Comparison of ENCODE assay signal across 25 cellular contexts in genomic region chr11:111788464-111788863, GRCh38. TPM values are rescaled to one million over a fixed set of nuclear protein-coding genes. Genes with fewer than 3 reads are reported as not detected.
DNase-seq lines count a peak whose midpoint lies in the region; ATAC-seq, FAIRE-seq and TF ChIP-seq lines count a peak whose summit lies in the region.
"Had no signal": no experiment of that assay in that cellular context is flagged by ENCODE, and none has a peak within 500 bp of the region (broad histone marks: within the 10 kb centered on the region; RNA-seq: fewer than 3 reads in every experiment).

No MANE protein-coding gene starts in this region.

- CTCF ChIA-PET in HepG2 (lab: Yijun Ruan, JAX; ENCODE audit: low intra/inter-chr PET ratio, low total read pairs): no interaction called here

- in situ Hi-C loops in HepG2 (cut with HindIII; ENCODE audit: extremely low pct_ligation_motif_present, low pct_unique_long_range_greater_than_20kb): no loop called here

- FAIRE-seq in HepG2 (lab: Jason Lieb, UNC): no peak
- FAIRE-seq: A204.1, GM12878 had no signal

- DNase-seq in HepG2 (ENCODE audit: low spot score): no peak
- no peak for DNase-seq in left ventricle myocardium superior
- DNase-seq in psoas muscle: no peak
- no peak for DNase-seq in thoracic aorta (ENCODE audit: low spot score)
- no peak for DNase-seq in NCI-H1417 treated with DMSO at 0.1 percent for 48 hours (lab: John Stamatoyannopoulos, UW)
- DNase-seq: Caco-2; CD4-positive, alpha-beta memory T cell; DND-41; GOT3; HCEC 1CT; MV-4-11; NCI-H1105 treated with DMSO at 0.1 percent for 48 hours; NCI-H1694; NCI-H2081; NCI-H2171; NCI-H345; NCI-H524; NCI-H82; SJCRH30 had no signal

- H3K27me3 ChIP-seq in liver (ENCODE audit: control insufficient read depth in 4 of 4, insufficient read depth in 4 of 4, low read length in 3 of 4) (no peaks in the 10 kb centered on the region), HepG2 (ENCODE audit: control insufficient read depth in 1 of 2, insufficient read depth in 2 of 2, low read length in 2 of 2) (no peaks in the 10 kb centered on the region), psoas muscle (ENCODE audit: insufficient read depth in 3 of 3, low read length in 2 of 3) (no peaks in the 10 kb centered on the region), thoracic aorta (replicated peaks; ENCODE audit: insufficient read depth) (no peaks in the 10 kb centered on the region)
- H3K27me3 ChIP-seq: SJCRH30 had no signal

- H2AFZ ChIP-seq in HepG2 (ENCODE audit: low read length): no peak overlapping the region

- no peaks in the 10 kb centered on the region for H3K36me3 ChIP-seq in liver (ENCODE audit: control insufficient read depth in 4 of 4, insufficient read depth in 3 of 4, low read depth in 1 of 4, low read length in 3 of 4)
- peaks cover 2 to 6% of the 10 kb centered on the region in 2 experiments; a peak in 2 of 5 replicates for H3K36me3 ChIP-seq in HepG2 (replicated peaks in 1 of 2; ENCODE audit: control insufficient read depth in 1 of 2, insufficient read depth in 2 of 2, low read length in 2 of 2)
- peaks cover 0 to 12% of the 10 kb centered on the region in 2 donors for H3K36me3 ChIP-seq in psoas muscle (ENCODE audit: insufficient read depth in 1 of 2, low read depth in 1 of 2)
- H3K36me3 ChIP-seq in thoracic aorta: peaks cover 15% of the 10 kb centered on the region
- H3K36me3 ChIP-seq: SJCRH30 had no signal

- no peak for TF ChIP-seq RAD21 in liver (IDR thresholded peaks at IDR 0.05)
- no peak for TF ChIP-seq RAD21 in HepG2 (CRISPR knock-in tag; IDR thresholded peaks at IDR 0.05)

- H3K27ac ChIP-seq in liver (ENCODE audit: low read depth in 1 of 2, low read length in 2 of 2) (peak overlapping the region; percentile 70 to 90), HepG2 (ENCODE audit: extremely low read length, insufficient read depth, low read length) (no peak overlapping the region), psoas muscle (peak overlapping the region; percentile 90), thoracic aorta (peak overlapping the region; percentile 5 to 44)
- H3K27ac ChIP-seq: SJCRH30 had no signal

- ATAC-seq in HepG2 (no peak), left ventricle myocardium superior (peak; percentile 4), psoas muscle (peak; percentile 48 to 73 (median 70)), thoracic aorta (ENCODE audit: insufficient number of reproducible peaks, low FRiP score, low read depth) (no peak), GM18511 (IDR thresholded peaks at IDR 0.05; ENCODE audit: unreplicated experiment) (no peak), GM19023 (IDR thresholded peaks at IDR 0.05; ENCODE audit: unreplicated experiment) (no peak)
- ATAC-seq: GM12878, Panc1 had no signal

- BruUV-seq in HepG2 (replicated peaks; lab: Mats Ljungman, UMichigan): no TSS peak

- H3K4me2 ChIP-seq in HepG2 (ENCODE audit: low read depth, low read length): no peak overlapping the region

- no peaks in the 10 kb centered on the region for H4K20me1 ChIP-seq in HepG2 (ENCODE audit: insufficient read depth, low read length)

- H3K4me1 ChIP-seq in liver (ENCODE audit: control insufficient read depth in 4 of 4, insufficient read depth in 4 of 4, low read length in 3 of 4): peaks cover 14 to 66% (median 45%) of the 10 kb centered on the region in 4 donors
- H3K4me1 ChIP-seq in HepG2 (ENCODE audit: insufficient read depth, low read length): peaks cover 92% of the 10 kb centered on the region
- H3K4me1 ChIP-seq in psoas muscle: peaks cover 36% of the 10 kb centered on the region
- peaks cover 2 to 11% of the 10 kb centered on the region in 2 donors for H3K4me1 ChIP-seq in thoracic aorta (ENCODE audit: control insufficient read depth in 1 of 2, low read depth in 2 of 2)
- H3K4me1 ChIP-seq: Caco-2, SJCRH30 had no signal

- TF ChIP-seq EP300 in HepG2 (IDR thresholded peaks at IDR 0.05; ENCODE audit: low read depth in 2 of 2, low read length in 2 of 2) (no peak), HepG2 (CRISPR knock-in tag; IDR thresholded peaks at IDR 0.05; ENCODE audit: borderline replicate concordance) (no peak)

- TF ChIP-seq CTCF in liver (IDR thresholded peaks at IDR 0.05; ENCODE audit: low read depth, low read length, missing input control) (no peak), HepG2 (CRISPR knock-in tag; IDR thresholded peaks at IDR 0.05) (no peak), psoas muscle (IDR thresholded peaks at IDR 0.05) (no peak), thoracic aorta (IDR thresholded peaks at IDR 0.05) (no peak)

- peak overlapping the region in 1 of 2 donors; percentile 19 for H3K9ac ChIP-seq in liver (ENCODE audit: low read depth in 1 of 2, low read length in 2 of 2)
- H3K9ac ChIP-seq in HepG2 (ENCODE audit: insufficient read depth, low read depth, low read length): no peak overlapping the region

- TF ChIP-seq POLR2A in HepG2 (IDR thresholded peaks at IDR 0.05; ENCODE audit: insufficient read depth in 1 of 2, low read depth in 2 of 2, low read length in 2 of 2): no peak

- POLR2A ChIA-PET in HepG2 (lab: Yijun Ruan, JAX): interaction anchor here (2.6 to 3.1 kb wide), 2 partner anchors 10 to 22 kb away, joined by 12 to 32 read pairs; partner anchors contain the start of gene PPP2R1B

- H3K4me3 ChIP-seq in liver (ENCODE audit: low read depth in 1 of 3, low read length in 3 of 3): no peak overlapping the region
- H3K4me3 ChIP-seq in HepG2 (replicated peaks in 1 of 3; ENCODE audit: insufficient read depth in 1 of 3, low read depth in 2 of 3, low read length in 3 of 3): no peak overlapping the region
- H3K4me3 ChIP-seq in psoas muscle: peak overlapping the region; percentile 11
- no peak overlapping the region for H3K4me3 ChIP-seq in thoracic aorta
- H3K4me3 ChIP-seq: GM12878, SJCRH30 had no signal

- H3K79me2 ChIP-seq in HepG2 (ENCODE audit: insufficient read depth, low read length): peaks cover 2% of the 10 kb centered on the region

- 24% methylated on average over 2 of the region's 2 CpGs for WGBS in liver
- WGBS in HepG2 (ENCODE audit: low lambda C conversion rate): 89% methylated on average over 2 of the region's 2 CpGs
- 29 to 33% (median 30%) methylated on average over 2 of the region's 2 CpGs for WGBS in psoas muscle, 3 donors

- H3K9me3 ChIP-seq in liver (ENCODE audit: control insufficient read depth in 4 of 4, low read length in 3 of 4) (no peaks in the 10 kb centered on the region), HepG2 (ENCODE audit: low read length) (no peaks in the 10 kb centered on the region), psoas muscle (no peaks in the 10 kb centered on the region), thoracic aorta (no peaks in the 10 kb centered on the region)
- H3K9me3 ChIP-seq: Caco-2, SJCRH30 had no signal

- intact Hi-C loops in HepG2 (cut with micrococcal nuclease; ENCODE audit: unreplicated experiment) (no loop called here), left ventricle myocardium superior (cut with micrococcal nuclease) (no loop called here), psoas muscle (cut with DNase I) (no loop called here)

TF ChIP-seq in liver, 16 proteins besides CTCF, POLR2A, EP300 and RAD21 (continues in another document):
- TF ChIP-seq HNF4G (IDR thresholded peaks at IDR 0.05) (no peak), YY1 (IDR thresholded peaks at IDR 0.05) (no peak), NR2F2 (IDR thresholded peaks at IDR 0.05) (no peak), GABPA (IDR thresholded peaks at IDR 0.05 in 1 of 2, conservative IDR thresholded peaks at IDR 0.05 in 1 of 2) (no peak), FOXA1 (IDR thresholded peaks at IDR 0.05) (no peak), TAF1 (conservative IDR thresholded peaks at IDR 0.05) (peak; percentile 7)

TF ChIP-seq in HepG2, 621 proteins besides CTCF, POLR2A, EP300 and RAD21:
- no peak for TF ChIP-seq IKZF1 (IDR thresholded peaks at IDR 0.05)
- no peak for TF ChIP-seq ZSCAN30 (CRISPR knock-in tag; IDR thresholded peaks at IDR 0.05)

RNA-seq across cellular contexts. Expression of gene PPP2R1B, which starts 22.3 kb away (rescaled TPM):
- 100 to 1,000 TPM in 1 of 2 donors, 10 to 100 TPM in 1; 50.1 to 316 TPM for total RNA-seq in liver
- 10 to 100 TPM; 33.2 to 55.0 TPM for polyA plus RNA-seq in liver
- total RNA-seq in HepG2 (2016; rRNA removed; fragmentation: Illumina TruSeq; extraction: Trizol): 56.8 and 93.9 TPM in 2 replicates
- 9.8 and 10.6 TPM in 2 replicates for total RNA-seq in HepG2 (2016; cell fraction: cytosol; rRNA removed; fragmentation: Illumina TruSeq; extraction: Trizol; ENCODE audit: low read depth)
- total RNA-seq in HepG2 (2016; cell fraction: insoluble cytoplasmic fraction; rRNA removed; fragmentation: Illumina TruSeq; extraction: Trizol): 54.4 and 91.0 TPM in 2 replicates
- 14.0 and 18.1 TPM in 2 replicates for total RNA-seq in HepG2 (2016; cell fraction: membrane; rRNA removed; fragmentation: Illumina TruSeq; extraction: Trizol)
- total RNA-seq in HepG2 (2016; cell fraction: nucleus; rRNA removed; fragmentation: Illumina TruSeq; extraction: Trizol): 40.7 and 41.0 TPM in 2 replicates
- 20.9 and 22.1 TPM in 2 replicates for polyA plus RNA-seq in HepG2 (2011; rRNA removed)
- 13.4 and 16.6 TPM in 2 replicates for polyA plus RNA-seq in HepG2 (2011; cell fraction: cytosol; rRNA removed)
- 34.8 and 48.7 TPM in 2 replicates for polyA plus RNA-seq in HepG2 (2011; cell fraction: nucleus; rRNA removed)
- 17.9 and 20.4 TPM in 2 replicates for polyA plus RNA-seq in HepG2 (2012)
- polyA plus RNA-seq in HepG2 (2016; cell fraction: cytosol; fragmentation: Illumina TruSeq; extraction: Trizol; ENCODE audit: low read depth): 1.4 and 2.1 TPM in 2 replicates
- polyA plus RNA-seq in HepG2 (2016; cell fraction: insoluble cytoplasmic fraction; fragmentation: Illumina TruSeq; extraction: Trizol; ENCODE audit: low read depth): 48.5 and 52.1 TPM in 2 replicates
- polyA plus RNA-seq in HepG2 (2016; cell fraction: membrane; fragmentation: Illumina TruSeq; extraction: Trizol; ENCODE audit: low read depth): 4.7 and 5.1 TPM in 2 replicates
- polyA plus RNA-seq in HepG2 (2016; cell fraction: nucleus; fragmentation: Illumina TruSeq; extraction: Trizol; ENCODE audit: insufficient read depth, low read depth): 33.7 and 36.2 TPM in 2 replicates
- polyA minus RNA-seq in HepG2 (2011; rRNA and poly(A)+ RNA removed; ENCODE audit: low replicate concordance): 41.9 and 53.6 TPM in 2 replicates
- polyA minus RNA-seq in HepG2 (2011; cell fraction: cytosol; rRNA and poly(A)+ RNA removed): 24.9 and 26.4 TPM in 2 replicates
- 62.1 and 67.5 TPM in 2 replicates for polyA minus RNA-seq in HepG2 (2011; cell fraction: nucleus; rRNA and poly(A)+ RNA removed)
- total RNA-seq in left ventricle myocardium superior: 7.4 TPM
- total RNA-seq in psoas muscle: 10 to 100 TPM in 3 of 4 donors, 1 to 10 TPM in 1; 8.1 to 18.8 (median 14.0) TPM
- 10 to 100 TPM in 1 of 3 donors, 1 to 10 TPM in 2; 6.6 to 10.7 (median 8.7) TPM for polyA plus RNA-seq in psoas muscle
- total RNA-seq in thoracic aorta: 10 to 100 TPM; 22.5 to 34.5 TPM

Comparison
In these comparisons a context has a peak if more than half of its experiments do, and no peak if none do; other contexts are left out.
1. ATAC-seq: peak in left ventricle myocardium superior (single experiment) and psoas muscle (4 of 4); none in HepG2 (single experiment), thoracic aorta (single experiment), GM18511 (single experiment) and GM19023 (single experiment).